ENCODE assay signal across 9 cellular contexts in genomic region chr7:3092468-3092867, GRCh38. TPM values are rescaled to one million over a fixed set of nuclear protein-coding genes. Genes with fewer than 3 reads are reported as not detected.
DNase-seq lines count a peak whose midpoint lies in the region; ATAC-seq and TF ChIP-seq lines count a peak whose summit lies in the region.
"Had no signal": no experiment of that assay in that cellular context is flagged by ENCODE, and none has a peak within 500 bp of the region (broad histone marks: within the 10 kb centered on the region; RNA-seq: fewer than 3 reads in every experiment).

No MANE protein-coding gene starts in this region.

- POLR2A ChIA-PET in activated CD4-positive, alpha-beta T cell treated with anti-CD3 and anti-CD28 coated beads for 36 hours (lab: Charles Lee), result interaction anchor here (0.9 to 1.7 kb wide), 5 partner anchors 14 to 158 kb away, joined by 3 to 10 read pairs (median 5); no protein-coding TSS in a partner anchor

- DNase-seq in activated CD4-positive, alpha-beta T cell treated with anti-CD3 and anti-CD28 coated beads for 36 hours, result peak; percentile 88
- DNase-seq in fibroblast of pulmonary artery (ENCODE audit: low read depth), result peak; percentile 8
- peak; percentile 58 to 65 for DNase-seq in stimulated activated CD8-positive, alpha-beta memory T cell treated with anti-CD3 and anti-CD28 coated beads, Interleukin-2, amount 100 ng/mL, for 48 hours (ENCODE audit: low read depth in 2 of 2)
- DNase-seq in HuH-7.5 (ENCODE audit: low spot score), result no peak
- DNase-seq in T1000 (lab: John Stamatoyannopoulos, UW), result no peak
- no peak for DNase-seq in mesothelial cell of epicardium (ENCODE audit: low spot score in 2 of 2, unreplicated experiment in 2 of 2)

- CTCF ChIA-PET in activated CD4-positive, alpha-beta T cell treated with anti-CD3 and anti-CD28 coated beads for 36 hours (lab: Charles Lee), result interaction anchor here (0.6 to 7.4 kb wide), 13 partner anchors 11 to 311 kb away, joined by 3 to 87 read pairs (median 4); no protein-coding TSS in a partner anchor

- intact Hi-C loops in activated CD4-positive, alpha-beta T cell treated with anti-CD3 and anti-CD28 coated beads for 36 hours (cut with DNase I, micrococcal nuclease), result loop anchor here (1.0 to 5.0 kb wide), 4 partner anchors 14 to 114 kb away; partner anchors contain the start of gene CARD11 (in 2 of the 2)

- H3K4me1 Mint-ChIP-seq in activated CD4-positive, alpha-beta T cell treated with anti-CD3 and anti-CD28 coated beads for 36 hours, result peaks cover 67% of the 10 kb centered on the region
- H3K4me1 Mint-ChIP-seq in mesothelial cell of epicardium, result peaks cover 1% of the 10 kb centered on the region

- ATAC-seq in GM18868 (IDR thresholded peaks at IDR 0.05; ENCODE audit: unreplicated experiment) (peak; percentile 77), HG03064 (IDR thresholded peaks at IDR 0.05; ENCODE audit: low read depth, unreplicated experiment) (peak; percentile 83)
- peak; percentile 86 for ATAC-seq in activated CD4-positive, alpha-beta T cell treated with anti-CD3 and anti-CD28 coated beads for 36 hours

- TF ChIP-seq CTCF in fibroblast of pulmonary artery (IDR thresholded peaks at IDR 0.05; ENCODE audit: low read length, missing control alignments), result no peak
- no peak for TF ChIP-seq CTCF in mesothelial cell of epicardium (IDR thresholded peaks at IDR 0.05; ENCODE audit: unreplicated experiment)

- H3K4me3 ChIP-seq in fibroblast of pulmonary artery (replicated peaks; ENCODE audit: low read depth, low read length), result no peak overlapping the region

- no peaks in the 10 kb centered on the region for H3K9me3 Mint-ChIP-seq in activated CD4-positive, alpha-beta T cell treated with anti-CD3 and anti-CD28 coated beads for 36 hours (ENCODE audit: low read depth)
- H3K9me3 Mint-ChIP-seq in mesothelial cell of epicardium, result peaks cover 5% of the 10 kb centered on the region

- peak overlapping the region; percentile 89 for H3K27ac Mint-ChIP-seq in activated CD4-positive, alpha-beta T cell treated with anti-CD3 and anti-CD28 coated beads for 36 hours
- H3K27ac Mint-ChIP-seq in mesothelial cell of epicardium, result no peak overlapping the region

- no peaks in the 10 kb centered on the region for H3K27me3 Mint-ChIP-seq in activated CD4-positive, alpha-beta T cell treated with anti-CD3 and anti-CD28 coated beads for 36 hours
- H3K27me3 Mint-ChIP-seq in mesothelial cell of epicardium (ENCODE audit: low read depth), result no peaks in the 10 kb centered on the region

- peak overlapping the region; percentile 32 for H3K4me3 Mint-ChIP-seq in activated CD4-positive, alpha-beta T cell treated with anti-CD3 and anti-CD28 coated beads for 36 hours
- H3K4me3 Mint-ChIP-seq in mesothelial cell of epicardium, result no peak overlapping the region

- H3K36me3 Mint-ChIP-seq in activated CD4-positive, alpha-beta T cell treated with anti-CD3 and anti-CD28 coated beads for 36 hours (ENCODE audit: low read depth), result no peaks in the 10 kb centered on the region
- H3K36me3 Mint-ChIP-seq in mesothelial cell of epicardium, result no peaks in the 10 kb centered on the region

RNA-seq across cellular contexts. Expression of gene CARD11, which starts 48.8 kb away (rescaled TPM):
- total RNA-seq in activated CD4-positive, alpha-beta T cell treated with anti-CD3 and anti-CD28 coated beads for 36 hours, result 100 to 1,000 TPM; 108 to 118 TPM
- 8.3 to 9.8 TPM (median 9.3 TPM) in 3 replicates for total RNA-seq in mesothelial cell of epicardium
- total RNA-seq: fibroblast of villous mesenchyme had no signal

Comparison
In these comparisons a context has a peak if more than half of its experiments do, and no peak if none do; other contexts are left out.
1. DNase-seq: peak in activated CD4-positive, alpha-beta T cell treated with anti-CD3 and anti-CD28 coated beads for 36 hours (single experiment), fibroblast of pulmonary artery (single experiment) and stimulated activated CD8-positive, alpha-beta memory T cell treated with anti-CD3 and anti-CD28 coated beads, Interleukin-2, amount 100 ng/mL, for 48 hours (2 of 2); none in HuH-7.5 (single experiment), T1000 (single experiment) and mesothelial cell of epicardium (0 of 2).
2. RNA of gene CARD11, which starts 48.8 kb away (total RNA-seq): 108 to 118 TPM in activated CD4-positive, alpha-beta T cell treated with anti-CD3 and anti-CD28 coated beads for 36 hours; 8.3 to 9.8 TPM in mesothelial cell of epicardium; every median in the first group is over 10 times any median in the second.
3. Peak in every context shown above with its lines, with median percentiles within 50 percentile points of each other: ATAC-seq.